14 cellular contexts compared by ENCODE assay signal in the genomic region with DNA sequence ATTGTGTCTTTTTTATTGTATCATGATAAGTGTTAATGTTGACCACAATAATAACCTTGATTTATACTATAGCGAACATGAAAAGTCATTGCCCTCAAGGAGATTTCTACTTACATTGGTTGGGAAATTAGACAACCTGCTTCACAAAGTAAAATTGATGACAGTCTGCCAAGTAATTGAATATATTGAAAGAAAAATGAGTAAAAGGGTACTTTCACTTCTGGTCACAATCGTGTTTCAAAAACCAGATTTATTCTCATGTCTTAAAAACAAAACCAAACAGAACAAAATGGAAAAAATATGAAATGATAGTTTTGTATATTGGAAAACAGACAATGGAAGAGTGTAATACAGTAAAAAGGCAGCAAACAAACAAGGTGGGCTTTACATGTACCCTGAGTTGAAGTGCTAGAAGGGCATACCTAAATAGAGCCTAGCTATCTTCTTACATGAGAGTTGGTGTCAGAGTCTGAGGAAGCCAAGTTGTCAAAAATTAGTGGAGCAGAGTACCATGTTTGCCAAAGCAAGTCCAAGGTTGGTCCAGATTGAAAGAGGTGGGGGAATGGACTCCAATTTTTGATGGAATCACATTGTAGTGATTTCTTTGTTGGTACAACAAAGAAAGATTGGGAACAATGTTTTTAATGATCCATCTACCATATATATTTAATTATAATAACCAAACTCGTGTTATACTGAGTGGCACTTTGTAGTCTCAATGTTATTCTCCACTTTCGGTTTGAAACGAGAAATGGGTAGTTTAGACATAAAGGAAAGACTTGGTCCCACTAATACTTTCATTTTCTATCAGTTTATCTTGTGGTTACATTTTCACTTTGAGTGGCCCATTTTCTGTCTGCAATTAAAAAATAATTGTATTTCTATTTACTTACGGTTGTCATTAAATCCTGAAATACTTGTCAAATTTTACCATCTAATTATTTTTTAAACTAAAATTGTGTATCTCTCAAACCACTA.
DNase-seq lines count a peak whose midpoint lies in the region; ATAC-seq lines count a peak whose summit lies in the region.
"Had no signal": no experiment of that assay in that cellular context is flagged by ENCODE, and none has a peak within 500 bp of the region (broad histone marks: within the 10 kb centered on the region; RNA-seq: fewer than 3 reads in every experiment).

No MANE protein-coding gene starts in this region.

- no peak overlapping the region for H3K4me3 Mint-ChIP-seq in activated CD4-positive, alpha-beta T cell treated with anti-CD3 and anti-CD28 coated beads, Interleukin-2, amount 10 ng/mL, durations not matched to agents 24 days and 14 days
- H3K4me3 Mint-ChIP-seq: activated CD8-positive, alpha-beta T cell treated with anti-CD3 and anti-CD28 coated beads for 36 hours; stimulated activated naive B cell treated with anti-CD40 and anti-IgM and Interleukin-4, amounts not matched to agents 10 μg/mL and 1 μg/mL and 100 μg/mL, for 72 hours had no signal

- no peaks in the 10 kb centered on the region for H3K36me3 ChIP-seq in SJCRH30

- no peaks in the 10 kb centered on the region for H3K36me3 Mint-ChIP-seq in activated CD4-positive, alpha-beta T cell treated with anti-CD3 and anti-CD28 coated beads, Interleukin-2, amount 10 ng/mL, durations not matched to agents 24 days and 14 days (ENCODE audit: low read depth)
- H3K36me3 Mint-ChIP-seq: stimulated activated naive B cell treated with anti-CD40 and anti-IgM and Interleukin-4, amounts not matched to agents 10 μg/mL and 1 μg/mL and 100 μg/mL, for 72 hours had no signal

- peak; percentile 78 for ATAC-seq in GM18519 (IDR thresholded peaks at IDR 0.05; ENCODE audit: low FRiP score, unreplicated experiment)
- peak; percentile 85 for ATAC-seq in GM21423 (IDR thresholded peaks at IDR 0.05; ENCODE audit: unreplicated experiment)
- peak; percentile 79 for ATAC-seq in HG02943 (IDR thresholded peaks at IDR 0.05; ENCODE audit: low read depth, unreplicated experiment)
- peak; percentile 78 for ATAC-seq in HG03565 (IDR thresholded peaks at IDR 0.05; ENCODE audit: unreplicated experiment)
- ATAC-seq: activated CD8-positive, alpha-beta T cell treated with anti-CD3 and anti-CD28 coated beads for 36 hours; sciatic nerve; stimulated activated naive B cell treated with anti-CD40 and anti-IgM and Interleukin-4, amounts not matched to agents 10 μg/mL and 1 μg/mL and 100 μg/mL, for 72 hours had no signal

- no peak overlapping the region for H3K27ac Mint-ChIP-seq in activated CD4-positive, alpha-beta T cell treated with anti-CD3 and anti-CD28 coated beads, Interleukin-2, amount 10 ng/mL, durations not matched to agents 24 days and 14 days
- H3K27ac Mint-ChIP-seq: activated CD8-positive, alpha-beta T cell treated with anti-CD3 and anti-CD28 coated beads for 36 hours; stimulated activated naive B cell treated with anti-CD40 and anti-IgM and Interleukin-4, amounts not matched to agents 10 μg/mL and 1 μg/mL and 100 μg/mL, for 72 hours had no signal

- DNase-seq in SJCRH30, result no peak
- DNase-seq in central memory CD4-positive, alpha-beta T cell, result no peak
- DNase-seq in activated CD4-positive, alpha-beta T cell treated with anti-CD3 and anti-CD28 coated beads, Interleukin-2, amount 10 ng/mL, durations not matched to agents 24 days and 14 days, result no peak
- DNase-seq in stimulated activated CD4-positive, alpha-beta T cell treated with anti-CD3 and anti-CD28 coated beads, Interleukin-4, amount 100 ng/mL, for 24 hours, result no peak
- DNase-seq: activated CD8-positive, alpha-beta T cell treated with anti-CD3 and anti-CD28 coated beads for 36 hours; activated effector memory CD4-positive, alpha-beta T cell treated with anti-CD3 and anti-CD28 coated beads, Interleukin-2, amount 50 U/mL, for 16 hours; DMS 273 treated with DMSO at 0.1 percent for 48 hours; SIG-M5; stimulated activated naive B cell treated with anti-CD40 and anti-IgM and Interleukin-4, amounts not matched to agents 10 μg/mL and 1 μg/mL and 100 μg/mL, for 72 hours had no signal

- no peak overlapping the region for H3K4me3 ChIP-seq in SJCRH30

- no peaks in the 10 kb centered on the region for H3K27me3 ChIP-seq in SJCRH30

- no peak overlapping the region for H3K27ac ChIP-seq in SJCRH30

- H3K4me1 Mint-ChIP-seq in activated CD4-positive, alpha-beta T cell treated with anti-CD3 and anti-CD28 coated beads, Interleukin-2, amount 10 ng/mL, durations not matched to agents 24 days and 14 days, result no peaks in the 10 kb centered on the region
- H3K4me1 Mint-ChIP-seq: stimulated activated naive B cell treated with anti-CD40 and anti-IgM and Interleukin-4, amounts not matched to agents 10 μg/mL and 1 μg/mL and 100 μg/mL, for 72 hours had no signal

- no peaks in the 10 kb centered on the region for H3K9me3 ChIP-seq in SJCRH30 (replicated peaks)

- intact Hi-C loops in activated CD4-positive, alpha-beta T cell treated with anti-CD3 and anti-CD28 coated beads, Interleukin-2, amount 10 ng/mL, durations not matched to agents 24 days and 14 days (cut with micrococcal nuclease), result no loop called here

- H3K4me1 ChIP-seq in SJCRH30, result no peaks in the 10 kb centered on the region

- no peaks in the 10 kb centered on the region for H3K9me3 Mint-ChIP-seq in activated CD4-positive, alpha-beta T cell treated with anti-CD3 and anti-CD28 coated beads, Interleukin-2, amount 10 ng/mL, durations not matched to agents 24 days and 14 days
- H3K9me3 Mint-ChIP-seq: stimulated activated naive B cell treated with anti-CD40 and anti-IgM and Interleukin-4, amounts not matched to agents 10 μg/mL and 1 μg/mL and 100 μg/mL, for 72 hours had no signal

- H3K27me3 Mint-ChIP-seq in activated CD4-positive, alpha-beta T cell treated with anti-CD3 and anti-CD28 coated beads, Interleukin-2, amount 10 ng/mL, durations not matched to agents 24 days and 14 days, result no peaks in the 10 kb centered on the region
- H3K27me3 Mint-ChIP-seq: activated CD8-positive, alpha-beta T cell treated with anti-CD3 and anti-CD28 coated beads for 36 hours; stimulated activated naive B cell treated with anti-CD40 and anti-IgM and Interleukin-4, amounts not matched to agents 10 μg/mL and 1 μg/mL and 100 μg/mL, for 72 hours had no signal
